ENCODE assay signal across 14 cellular contexts in the genomic region with DNA sequence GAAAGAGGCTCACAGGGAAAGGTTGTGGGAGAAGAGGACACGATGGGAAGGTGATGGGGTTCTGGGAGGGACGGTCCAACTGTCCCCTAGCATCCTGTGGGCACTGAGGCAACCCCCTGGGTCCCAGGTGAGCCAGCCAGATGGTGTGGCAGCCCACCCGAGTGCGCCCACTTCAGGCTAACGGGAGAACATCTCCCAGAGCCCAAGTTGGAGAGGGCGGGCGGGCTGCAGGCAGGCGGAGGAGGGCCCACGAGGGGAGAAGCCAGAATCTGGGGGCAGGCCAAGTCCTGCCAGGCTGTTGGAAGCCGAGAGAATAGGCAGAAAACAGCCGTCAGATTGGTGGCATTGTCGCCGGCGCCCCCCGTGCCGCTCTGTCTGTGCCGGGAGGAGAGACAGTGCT. TPM values are rescaled to one million over a fixed set of nuclear protein-coding genes. Genes with fewer than 3 reads are reported as not detected.
DNase-seq lines count a peak whose midpoint lies in the region; ATAC-seq and TF ChIP-seq lines count a peak whose summit lies in the region.
"Had no signal": no experiment of that assay in that cellular context is flagged by ENCODE, and none has a peak within 500 bp of the region (broad histone marks: within the 10 kb centered on the region; RNA-seq: fewer than 3 reads in every experiment).

No MANE protein-coding gene starts in this region.

- H3K27ac Mint-ChIP-seq in Calu3 (ENCODE audit: unreplicated experiment), result no peak overlapping the region
- no peak overlapping the region for H3K27ac Mint-ChIP-seq in activated naive CD4-positive, alpha-beta T cell treated with anti-CD3 and anti-CD28 coated beads, Interleukin-2, amount 50 U/mL, for 72 hours

- TF ChIP-seq CTCF in Calu3 (IDR thresholded peaks at IDR 0.05; ENCODE audit: unreplicated experiment) (peak; percentile 13), WERI-Rb-1 (IDR thresholded peaks at IDR 0.05; ENCODE audit: low read depth, low read length) (peak; percentile 72), ovary (IDR thresholded peaks at IDR 0.05) (no peak)

- no peaks in the 10 kb centered on the region for H3K27me3 ChIP-seq in WERI-Rb-1 (ENCODE audit: insufficient read depth, low read depth, severe bottlenecking)
- H3K27me3 ChIP-seq in ovary, result no peaks in the 10 kb centered on the region
- H3K27me3 ChIP-seq: BLaER1 had no signal

- DNase-seq in Calu3 (no peak), HEK293T (ENCODE audit: extremely low spot score) (peak; percentile 59), WERI-Rb-1 (peak; percentile 64), iPS-NIHi11 (ENCODE audit: low spot score) (peak; percentile 79), foreskin melanocyte (no peak), ovary (no peak)
- no peak for DNase-seq in activated naive CD4-positive, alpha-beta T cell treated with anti-CD3 and anti-CD28 coated beads, Interleukin-2, amount 50 U/mL, for 72 hours (ENCODE audit: low spot score in 2 of 2)
- DNase-seq: amniotic stem cell; effector CD8-positive, alpha-beta T cell; gastrocnemius medialis; left cardiac atrium; NCI-H2081 had no signal

- no peak overlapping the region for H3K4me3 Mint-ChIP-seq in Calu3 (ENCODE audit: low read depth, unreplicated experiment)

- peaks cover 3% of the 10 kb centered on the region for H3K4me1 ChIP-seq in ovary (ENCODE audit: insufficient read depth)
- H3K4me1 ChIP-seq: gastrocnemius medialis had no signal

- ATAC-seq in HG02870 (IDR thresholded peaks at IDR 0.05; ENCODE audit: unreplicated experiment), result no peak
- ATAC-seq in activated naive CD4-positive, alpha-beta T cell treated with anti-CD3 and anti-CD28 coated beads, Interleukin-2, amount 50 U/mL, for 72 hours, result no peak
- ATAC-seq: gastrocnemius medialis had no signal

- H3K4me1 Mint-ChIP-seq in Calu3 (ENCODE audit: low read depth, unreplicated experiment), result peaks cover 9% of the 10 kb centered on the region

- no peak for TF ChIP-seq EP300 in ovary (IDR thresholded peaks at IDR 0.05)

- peak overlapping the region; percentile 73 for H3K27ac ChIP-seq in WERI-Rb-1
- no peak overlapping the region for H3K27ac ChIP-seq in ovary
- H3K27ac ChIP-seq: BLaER1, gastrocnemius medialis had no signal

- H3K27me3 Mint-ChIP-seq in Calu3 (ENCODE audit: unreplicated experiment), result peaks cover 49% of the 10 kb centered on the region

- no TSS peak for BruUV-seq in Calu3 (replicated peaks; lab: Mats Ljungman, UMichigan)

- intact Hi-C loops in Calu3 (cut with micrococcal nuclease; ENCODE audit: unreplicated experiment), result no loop called here
- intact Hi-C loops in ovary (cut with DNase I), result loop anchor here in 2 of 4 donors (5.0 to 10.0 kb wide), 2 partner anchors 69 to 136 kb away; no protein-coding TSS in a partner anchor

- no peak overlapping the region for H3K4me3 ChIP-seq in WERI-Rb-1 (ENCODE audit: low read depth, low read length)
- H3K4me3 ChIP-seq in ovary, result no peak overlapping the region
- H3K4me3 ChIP-seq: BLaER1, gastrocnemius medialis had no signal

- H3K9me3 Mint-ChIP-seq in Calu3 (ENCODE audit: low read depth, unreplicated experiment), result no peaks in the 10 kb centered on the region
- H3K9me3 Mint-ChIP-seq in activated naive CD4-positive, alpha-beta T cell treated with anti-CD3 and anti-CD28 coated beads, Interleukin-2, amount 50 U/mL, for 72 hours, result no peaks in the 10 kb centered on the region

- POLR2A ChIA-PET in HEK293T (lab: Yijun Ruan, JAX), result no interaction called here

- TF ChIP-seq POLR2A in ovary (IDR thresholded peaks at IDR 0.05), result no peak

- H3K36me3 ChIP-seq in WERI-Rb-1, result peaks cover 81% of the 10 kb centered on the region
- H3K36me3 ChIP-seq in ovary, result no peaks in the 10 kb centered on the region
- H3K36me3 ChIP-seq: BLaER1, gastrocnemius medialis had no signal

- H3K9me3 ChIP-seq in WERI-Rb-1 (ENCODE audit: severe bottlenecking) (no peaks in the 10 kb centered on the region), ovary (no peaks in the 10 kb centered on the region)
- H3K9me3 ChIP-seq: BLaER1, gastrocnemius medialis had no signal

- CTCF ChIA-PET in Calu3 (lab: Charles Lee), result no interaction called here
- CTCF ChIA-PET in HEK293T (lab: Yijun Ruan, JAX), result interaction anchor here (1.0 kb wide), 1 partner anchor 18 kb away, joined by 3 read pairs; no protein-coding TSS in a partner anchor

- H3K36me3 Mint-ChIP-seq in Calu3 (ENCODE audit: insufficient read depth, unreplicated experiment), result no peaks in the 10 kb centered on the region
- no peaks in the 10 kb centered on the region for H3K36me3 Mint-ChIP-seq in activated naive CD4-positive, alpha-beta T cell treated with anti-CD3 and anti-CD28 coated beads, Interleukin-2, amount 50 U/mL, for 72 hours

- WGBS in ovary, 3 donors, result 79 to 82% (median 79%) methylated on average over 17 of the region's 17 CpGs

TF ChIP-seq in HEK293T, 16 proteins besides CTCF, POLR2A, EP300 and RAD21:
- TF ChIP-seq FOXA1 (IDR thresholded peaks at IDR 0.05) (no peak), CTBP1 (IDR thresholded peaks at IDR 0.05; ENCODE audit: borderline replicate concordance) (no peak), SUZ12 (IDR thresholded peaks at IDR 0.05) (no peak), SP1 (IDR thresholded peaks at IDR 0.05) (no peak), NFRKB (IDR thresholded peaks at IDR 0.05) (no peak), ARNT (IDR thresholded peaks at IDR 0.05) (no peak), LEF1 (IDR thresholded peaks at IDR 0.05; ENCODE audit: borderline replicate concordance) (no peak)
TF ChIP-seq in HEK293T: peak in this region for 0.

RNA-seq across cellular contexts. Expression of a gene that starts 13.8 kb away (rescaled TPM):
- 88.0 and 125 TPM in 2 replicates for total RNA-seq in Calu3 (2022)
- total RNA-seq in ovary, result 10 to 100 TPM in 1 of 7 donors, 1 to 10 TPM in 6; 1.4 to 11.4 (median 5.2) TPM
- 10 to 100 TPM in 1 of 2 donors, 1 to 10 TPM in 1; 2.5 to 14.2 TPM for polyA plus RNA-seq in ovary
- total RNA-seq in activated naive CD4-positive, alpha-beta T cell treated with anti-CD3 and anti-CD28 coated beads, Interleukin-2, amount 50 U/mL, for 72 hours, result not detected

Comparison
In these comparisons a context has a peak if more than half of its experiments do, and no peak if none do; other contexts are left out.
1. DNase-seq: peak in HEK293T (single experiment), WERI-Rb-1 (single experiment) and iPS-NIHi11 (single experiment); none in Calu3 (single experiment), foreskin melanocyte (single experiment), ovary (0 of 5) and activated naive CD4-positive, alpha-beta T cell treated with anti-CD3 and anti-CD28 coated beads, Interleukin-2, amount 50 U/mL, for 72 hours (0 of 2).
2. CTCF ChIP-seq: peak in Calu3 (single experiment) and WERI-Rb-1 (single experiment); none in ovary (0 of 3).